1 cellular context compared by ENCODE assay signal in the genomic region with DNA sequence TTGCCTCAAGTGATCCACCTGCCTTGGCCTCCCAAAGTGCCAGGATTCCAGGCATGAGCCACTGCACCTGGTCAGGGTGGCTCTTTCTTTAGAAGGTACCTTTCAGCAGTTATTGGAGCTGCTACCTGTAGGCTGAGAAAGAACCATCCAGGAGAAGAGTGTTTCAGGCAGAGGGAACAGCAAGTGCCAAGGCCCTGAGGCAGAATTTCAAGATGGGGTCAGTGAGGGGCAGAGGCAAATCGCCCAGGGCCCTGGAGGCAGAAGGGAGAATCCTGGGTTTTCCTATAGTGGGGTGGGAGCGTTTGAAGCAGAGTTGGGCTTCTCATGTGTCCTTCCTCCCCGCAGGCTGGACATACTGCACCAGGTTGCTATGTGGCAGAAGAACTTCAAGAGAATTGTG.
TF ChIP-seq lines count a peak whose summit lies in the region.

No MANE protein-coding gene starts in this region.

TF ChIP-seq in GM23338, 12 proteins besides CTCF, POLR2A, EP300 and RAD21 (continued from another document):
- TF ChIP-seq, protein P1, sequence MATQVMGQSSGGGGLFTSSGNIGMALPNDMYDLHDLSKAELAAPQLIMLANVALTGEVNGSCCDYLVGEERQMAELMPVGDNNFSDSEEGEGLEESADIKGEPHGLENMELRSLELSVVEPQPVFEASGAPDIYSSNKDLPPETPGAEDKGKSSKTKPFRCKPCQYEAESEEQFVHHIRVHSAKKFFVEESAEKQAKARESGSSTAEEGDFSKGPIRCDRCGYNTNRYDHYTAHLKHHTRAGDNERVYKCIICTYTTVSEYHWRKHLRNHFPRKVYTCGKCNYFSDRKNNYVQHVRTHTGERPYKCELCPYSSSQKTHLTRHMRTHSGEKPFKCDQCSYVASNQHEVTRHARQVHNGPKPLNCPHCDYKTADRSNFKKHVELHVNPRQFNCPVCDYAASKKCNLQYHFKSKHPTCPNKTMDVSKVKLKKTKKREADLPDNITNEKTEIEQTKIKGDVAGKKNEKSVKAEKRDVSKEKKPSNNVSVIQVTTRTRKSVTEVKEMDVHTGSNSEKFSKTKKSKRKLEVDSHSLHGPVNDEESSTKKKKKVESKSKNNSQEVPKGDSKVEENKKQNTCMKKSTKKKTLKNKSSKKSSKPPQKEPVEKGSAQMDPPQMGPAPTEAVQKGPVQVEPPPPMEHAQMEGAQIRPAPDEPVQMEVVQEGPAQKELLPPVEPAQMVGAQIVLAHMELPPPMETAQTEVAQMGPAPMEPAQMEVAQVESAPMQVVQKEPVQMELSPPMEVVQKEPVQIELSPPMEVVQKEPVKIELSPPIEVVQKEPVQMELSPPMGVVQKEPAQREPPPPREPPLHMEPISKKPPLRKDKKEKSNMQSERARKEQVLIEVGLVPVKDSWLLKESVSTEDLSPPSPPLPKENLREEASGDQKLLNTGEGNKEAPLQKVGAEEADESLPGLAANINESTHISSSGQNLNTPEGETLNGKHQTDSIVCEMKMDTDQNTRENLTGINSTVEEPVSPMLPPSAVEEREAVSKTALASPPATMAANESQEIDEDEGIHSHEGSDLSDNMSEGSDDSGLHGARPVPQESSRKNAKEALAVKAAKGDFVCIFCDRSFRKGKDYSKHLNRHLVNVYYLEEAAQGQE (IDR thresholded peaks at IDR 0.05; ENCODE audit: unreplicated experiment): no peak
- TF ChIP-seq CREB1 (CRISPR knock-in tag; IDR thresholded peaks at IDR 0.05; ENCODE audit: low read depth) (no peak), STAT1 (IDR thresholded peaks at IDR 0.05; ENCODE audit: unreplicated experiment) (no peak), POLR2AphosphoS5 (IDR thresholded peaks at IDR 0.05; ENCODE audit: low read depth) (no peak), EZH2 (IDR thresholded peaks at IDR 0.05; ENCODE audit: low read depth, unreplicated experiment) (no peak), EZH2phosphoT487 (IDR thresholded peaks at IDR 0.05; ENCODE audit: unreplicated experiment) (no peak)
- TF ChIP-seq, protein P2, sequence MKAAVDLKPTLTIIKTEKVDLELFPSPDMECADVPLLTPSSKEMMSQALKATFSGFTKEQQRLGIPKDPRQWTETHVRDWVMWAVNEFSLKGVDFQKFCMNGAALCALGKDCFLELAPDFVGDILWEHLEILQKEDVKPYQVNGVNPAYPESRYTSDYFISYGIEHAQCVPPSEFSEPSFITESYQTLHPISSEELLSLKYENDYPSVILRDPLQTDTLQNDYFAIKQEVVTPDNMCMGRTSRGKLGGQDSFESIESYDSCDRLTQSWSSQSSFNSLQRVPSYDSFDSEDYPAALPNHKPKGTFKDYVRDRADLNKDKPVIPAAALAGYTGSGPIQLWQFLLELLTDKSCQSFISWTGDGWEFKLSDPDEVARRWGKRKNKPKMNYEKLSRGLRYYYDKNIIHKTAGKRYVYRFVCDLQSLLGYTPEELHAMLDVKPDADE (IDR thresholded peaks at IDR 0.05): no peak
- TF ChIP-seq, protein P3, sequence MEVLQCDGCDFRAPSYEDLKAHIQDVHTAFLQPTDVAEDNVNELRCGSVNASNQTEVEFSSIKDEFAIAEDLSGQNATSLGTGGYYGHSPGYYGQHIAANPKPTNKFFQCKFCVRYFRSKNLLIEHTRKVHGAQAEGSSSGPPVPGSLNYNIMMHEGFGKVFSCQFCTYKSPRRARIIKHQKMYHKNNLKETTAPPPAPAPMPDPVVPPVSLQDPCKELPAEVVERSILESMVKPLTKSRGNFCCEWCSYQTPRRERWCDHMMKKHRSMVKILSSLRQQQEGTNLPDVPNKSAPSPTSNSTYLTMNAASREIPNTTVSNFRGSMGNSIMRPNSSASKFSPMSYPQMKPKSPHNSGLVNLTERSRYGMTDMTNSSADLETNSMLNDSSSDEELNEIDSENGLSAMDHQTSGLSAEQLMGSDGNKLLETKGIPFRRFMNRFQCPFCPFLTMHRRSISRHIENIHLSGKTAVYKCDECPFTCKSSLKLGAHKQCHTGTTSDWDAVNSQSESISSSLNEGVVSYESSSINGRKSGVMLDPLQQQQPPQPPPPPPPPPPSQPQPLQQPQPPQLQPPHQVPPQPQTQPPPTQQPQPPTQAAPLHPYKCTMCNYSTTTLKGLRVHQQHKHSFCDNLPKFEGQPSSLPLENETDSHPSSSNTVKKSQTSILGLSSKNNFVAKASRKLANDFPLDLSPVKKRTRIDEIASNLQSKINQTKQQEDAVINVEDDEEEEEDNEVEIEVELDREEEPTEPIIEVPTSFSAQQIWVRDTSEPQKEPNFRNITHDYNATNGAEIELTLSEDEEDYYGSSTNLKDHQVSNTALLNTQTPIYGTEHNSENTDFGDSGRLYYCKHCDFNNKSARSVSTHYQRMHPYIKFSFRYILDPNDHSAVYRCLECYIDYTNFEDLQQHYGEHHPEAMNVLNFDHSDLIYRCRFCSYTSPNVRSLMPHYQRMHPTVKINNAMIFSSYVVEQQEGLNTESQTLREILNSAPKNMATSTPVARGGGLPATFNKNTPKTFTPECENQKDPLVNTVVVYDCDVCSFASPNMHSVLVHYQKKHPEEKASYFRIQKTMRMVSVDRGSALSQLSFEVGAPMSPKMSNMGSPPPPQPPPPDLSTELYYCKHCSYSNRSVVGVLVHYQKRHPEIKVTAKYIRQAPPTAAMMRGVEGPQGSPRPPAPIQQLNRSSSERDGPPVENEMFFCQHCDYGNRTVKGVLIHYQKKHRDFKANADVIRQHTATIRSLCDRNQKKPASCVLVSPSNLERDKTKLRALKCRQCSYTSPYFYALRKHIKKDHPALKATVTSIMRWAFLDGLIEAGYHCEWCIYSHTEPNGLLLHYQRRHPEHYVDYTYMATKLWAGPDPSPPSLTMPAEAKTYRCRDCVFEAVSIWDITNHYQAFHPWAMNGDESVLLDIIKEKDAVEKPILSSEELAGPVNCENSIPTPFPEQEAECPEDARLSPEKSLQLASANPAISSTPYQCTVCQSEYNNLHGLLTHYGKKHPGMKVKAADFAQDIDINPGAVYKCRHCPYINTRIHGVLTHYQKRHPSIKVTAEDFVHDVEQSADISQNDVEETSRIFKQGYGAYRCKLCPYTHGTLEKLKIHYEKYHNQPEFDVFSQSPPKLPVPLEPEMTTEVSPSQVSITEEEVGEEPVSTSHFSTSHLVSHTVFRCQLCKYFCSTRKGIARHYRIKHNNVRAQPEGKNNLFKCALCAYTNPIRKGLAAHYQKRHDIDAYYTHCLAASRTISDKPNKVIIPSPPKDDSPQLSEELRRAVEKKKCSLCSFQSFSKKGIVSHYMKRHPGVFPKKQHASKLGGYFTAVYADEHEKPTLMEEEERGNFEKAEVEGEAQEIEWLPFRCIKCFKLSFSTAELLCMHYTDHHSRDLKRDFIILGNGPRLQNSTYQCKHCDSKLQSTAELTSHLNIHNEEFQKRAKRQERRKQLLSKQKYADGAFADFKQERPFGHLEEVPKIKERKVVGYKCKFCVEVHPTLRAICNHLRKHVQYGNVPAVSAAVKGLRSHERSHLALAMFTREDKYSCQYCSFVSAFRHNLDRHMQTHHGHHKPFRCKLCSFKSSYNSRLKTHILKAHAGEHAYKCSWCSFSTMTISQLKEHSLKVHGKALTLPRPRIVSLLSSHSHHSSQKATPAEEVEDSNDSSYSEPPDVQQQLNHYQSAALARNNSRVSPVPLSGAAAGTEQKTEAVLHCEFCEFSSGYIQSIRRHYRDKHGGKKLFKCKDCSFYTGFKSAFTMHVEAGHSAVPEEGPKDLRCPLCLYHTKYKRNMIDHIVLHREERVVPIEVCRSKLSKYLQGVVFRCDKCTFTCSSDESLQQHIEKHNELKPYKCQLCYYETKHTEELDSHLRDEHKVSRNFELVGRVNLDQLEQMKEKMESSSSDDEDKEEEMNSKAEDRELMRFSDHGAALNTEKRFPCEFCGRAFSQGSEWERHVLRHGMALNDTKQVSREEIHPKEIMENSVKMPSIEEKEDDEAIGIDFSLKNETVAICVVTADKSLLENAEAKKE (CRISPR knock-in tag; IDR thresholded peaks at IDR 0.05): no peak
